In the genomic region with DNA sequence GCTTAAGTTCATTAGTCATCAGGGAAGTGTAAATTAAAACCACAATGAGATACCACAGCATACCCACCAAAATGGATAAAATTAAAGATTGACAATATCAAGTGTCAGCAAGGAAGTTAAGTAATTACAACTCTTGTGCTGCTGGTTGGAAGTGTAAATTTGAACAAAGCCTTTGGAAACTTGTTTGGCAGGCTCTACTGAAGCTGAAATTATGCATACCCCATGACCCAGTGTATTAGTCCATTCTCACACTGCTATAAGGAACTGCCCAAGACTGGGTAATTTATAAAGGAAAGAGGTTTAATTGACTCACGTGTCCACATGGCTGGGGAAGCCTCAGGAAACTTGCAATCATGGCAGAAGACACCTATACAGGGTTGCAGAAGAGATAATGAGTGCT, we compare ENCODE assay signal across 22 cellular contexts.
A peak's percentile ranks its signal among the peaks of the same experiment; 100 is the strongest.
DNase-seq lines count a peak whose midpoint lies in the region; ATAC-seq, FAIRE-seq and TF ChIP-seq lines count a peak whose summit lies in the region.
"Had no signal": no experiment of that assay in that cellular context is flagged by ENCODE, and none has a peak within 500 bp of the region (broad histone marks: within the 10 kb centered on the region; RNA-seq: fewer than 3 reads in every experiment).

No MANE protein-coding gene starts in this region.

- no peaks in the 10 kb centered on the region for H3K4me1 Mint-ChIP-seq in astrocyte (ENCODE audit: low read depth, unreplicated experiment)
- H3K4me1 Mint-ChIP-seq in H9, result peaks cover 3 to 4% of the 10 kb centered on the region in 2 experiments
- H3K4me1 Mint-ChIP-seq: CD14-positive monocyte; CD4-positive, alpha-beta memory T cell; CD4-positive, CD25-positive, alpha-beta regulatory T cell; CD8-positive, alpha-beta memory T cell had no signal

- H2BK5ac ChIP-seq in H9 (ENCODE audit: insufficient read length, low read length), result no peak overlapping the region

- H3K36me3 Mint-ChIP-seq in astrocyte (ENCODE audit: low read depth, unreplicated experiment) (no peaks in the 10 kb centered on the region), H9 (ENCODE audit: insufficient read depth in 1 of 3, low read depth in 3 of 3) (peaks cover 9 to 13% (median 11%) of the 10 kb centered on the region in 3 experiments)
- H3K36me3 Mint-ChIP-seq: CD14-positive monocyte; CD4-positive, alpha-beta memory T cell; CD4-positive, CD25-positive, alpha-beta regulatory T cell had no signal

- no peak overlapping the region for H3K4me3 ChIP-seq in astrocyte (ENCODE audit: insufficient read depth, low read depth, low read length)
- no peak overlapping the region for H3K4me3 ChIP-seq in epithelial cell of esophagus (ENCODE audit: low read length)
- H3K4me3 ChIP-seq: BLaER1 had no signal

- H3K14ac ChIP-seq in H9 (ENCODE audit: insufficient read depth, low read length), result no peak overlapping the region

- H3K79me2 ChIP-seq in astrocyte (ENCODE audit: insufficient read depth, low read length), result no peaks in the 10 kb centered on the region
- no peaks in the 10 kb centered on the region for H3K79me2 ChIP-seq in H9 (ENCODE audit: insufficient read depth, low read length)

- WGBS in H9 (ENCODE audit: extremely low coverage, insufficient read length, low lambda C conversion rate), result no CpG with 5 or more reads among the region's 1 CpG

- H3K27ac Mint-ChIP-seq in astrocyte (ENCODE audit: unreplicated experiment) (no peak overlapping the region), H9 (no peak overlapping the region)
- H3K27ac Mint-ChIP-seq: CD14-positive monocyte; CD4-positive, alpha-beta memory T cell; CD4-positive, CD25-positive, alpha-beta regulatory T cell; CD8-positive, alpha-beta memory T cell had no signal

- H2BK15ac ChIP-seq in H9 (ENCODE audit: low read depth, low read length), result no peak overlapping the region

- ATAC-seq in HG03565 (IDR thresholded peaks at IDR 0.05; ENCODE audit: unreplicated experiment), result no peak

- H3K9me3 Mint-ChIP-seq in astrocyte (ENCODE audit: unreplicated experiment) (peaks cover 12% of the 10 kb centered on the region), H9 (peaks cover 14 to 31% of the 10 kb centered on the region in 2 experiments)

- H4K20me1 ChIP-seq in astrocyte (ENCODE audit: insufficient read depth, low read length) (no peaks in the 10 kb centered on the region), H9 (ENCODE audit: control insufficient read depth, insufficient read depth, insufficient read length) (no peaks in the 10 kb centered on the region)
- H4K20me1 ChIP-seq: BLaER1 had no signal

- H3K79me1 ChIP-seq in H9 (ENCODE audit: insufficient read depth, low read depth, low read length, poor library complexity, severe bottlenecking), result no peaks in the 10 kb centered on the region

- H3K56ac ChIP-seq in H9 (ENCODE audit: insufficient read length, low read depth, low read length), result no peak overlapping the region

- peak; percentile 62 for FAIRE-seq in astrocyte (lab: Jason Lieb, UNC)
- FAIRE-seq: A204.1, D721Med, G401.6, GM12891, GM19239 had no signal

- H3K4me3 Mint-ChIP-seq in astrocyte (ENCODE audit: unreplicated experiment) (no peak overlapping the region), H9 (no peak overlapping the region)
- H3K4me3 Mint-ChIP-seq: CD14-positive monocyte; CD4-positive, alpha-beta memory T cell; CD4-positive, CD25-positive, alpha-beta regulatory T cell; CD8-positive, alpha-beta memory T cell had no signal

- no peaks in the 10 kb centered on the region for H3K27me3 Mint-ChIP-seq in astrocyte (ENCODE audit: low read depth, unreplicated experiment)
- no peaks in the 10 kb centered on the region; the same call in 1 of the 2 replicates for H3K27me3 Mint-ChIP-seq in H9 (ENCODE audit: low read depth)

- H2AK5ac ChIP-seq in H9 (ENCODE audit: insufficient read length, low read length), result no peak overlapping the region

- no peaks in the 10 kb centered on the region for H3K23me2 ChIP-seq in H9 (ENCODE audit: insufficient read length, low read depth, low read length, poor library complexity, severe bottlenecking)

- no peak overlapping the region for H3T11ph ChIP-seq in H9 (ENCODE audit: low read length)

- no peaks in the 10 kb centered on the region for H3K36me3 ChIP-seq in astrocyte (ENCODE audit: insufficient read depth, low read length)
- H3K36me3 ChIP-seq: BE2C, BLaER1 had no signal

- H2AFZ ChIP-seq in astrocyte (ENCODE audit: low read depth, low read length) (no peak overlapping the region), H9 (ENCODE audit: low read length) (no peak overlapping the region)

- no peak overlapping the region for H4K91ac ChIP-seq in H9 (ENCODE audit: insufficient read length, low read depth, low read length)

- no peak for DNase-seq in astrocyte (ENCODE audit: low read depth)
- peak; percentile 68 for DNase-seq in epithelial cell of esophagus (ENCODE audit: low read depth)
- DNase-seq in D341Med (ENCODE audit: low spot score), result no peak
- no peak for DNase-seq in H9
- DNase-seq: 8988T; ACHN; BE2C; C1 segment of cervical spinal cord; CD4-positive, alpha-beta memory T cell; CD4-positive, CD25-positive, alpha-beta regulatory T cell; CD8-positive, alpha-beta memory T cell; COR-L47; DMS79 treated with DMSO at 0.1 percent for 48 hours; GF-D8 had no signal

- H3K18ac ChIP-seq in H9 (ENCODE audit: insufficient read length, low read depth, low read length), result no peak overlapping the region

- H3K9ac ChIP-seq in astrocyte (ENCODE audit: low read length) (no peak overlapping the region), H9 (ENCODE audit: extremely low read depth, insufficient read length, low read length) (no peak overlapping the region)
- H3K9ac ChIP-seq: BLaER1 had no signal

- H3K9me3 ChIP-seq in astrocyte (ENCODE audit: insufficient read depth, low read depth, low read length) (no peaks in the 10 kb centered on the region), H9 (ENCODE audit: control insufficient read depth, low read depth, low read length) (peaks cover 8% of the 10 kb centered on the region)
- H3K9me3 ChIP-seq: BE2C had no signal

- no peak overlapping the region for H2BK120ac ChIP-seq in H9 (ENCODE audit: low read depth, low read length, poor library complexity, severe bottlenecking)

- H3K4ac ChIP-seq in H9 (ENCODE audit: low read depth, low read length), result no peak overlapping the region

- H2BK20ac ChIP-seq in H9 (ENCODE audit: low read depth, low read length, poor library complexity, severe bottlenecking), result no peak overlapping the region

- H3K4me2 ChIP-seq in astrocyte (ENCODE audit: low read length) (no peak overlapping the region), H9 (ENCODE audit: insufficient read depth, insufficient read length, low read length) (no peak overlapping the region)
- H3K4me2 ChIP-seq: BLaER1 had no signal

- no peak overlapping the region for H3K27ac ChIP-seq in astrocyte (ENCODE audit: low read depth, low read length)
- H3K27ac ChIP-seq in H9 (ENCODE audit: insufficient read length, low read depth, low read length), result no peak overlapping the region
- H3K27ac ChIP-seq: BLaER1 had no signal

- no peak overlapping the region for H2BK12ac ChIP-seq in H9 (ENCODE audit: insufficient read length, low read depth, low read length)

- H3K27me3 ChIP-seq in astrocyte (ENCODE audit: insufficient read depth, low read length) (no peaks in the 10 kb centered on the region), H9 (ENCODE audit: insufficient read depth, low read length) (no peaks in the 10 kb centered on the region)
- H3K27me3 ChIP-seq: BE2C, BLaER1 had no signal

- H3K4me1 ChIP-seq in astrocyte (ENCODE audit: insufficient read depth, low read length) (no peaks in the 10 kb centered on the region), H9 (ENCODE audit: insufficient read depth, low read length) (no peaks in the 10 kb centered on the region; the same call in 1 of the 2 replicates)
- H3K4me1 ChIP-seq: BE2C, BLaER1 had no signal

- no peak overlapping the region for H4K8ac ChIP-seq in H9 (replicated peaks; ENCODE audit: insufficient read length, low read depth, low read length)

- H4K5ac ChIP-seq in H9 (ENCODE audit: insufficient read length, low read depth, low read length), result no peak overlapping the region

- no peak overlapping the region for H3K23ac ChIP-seq in H9 (ENCODE audit: insufficient read length, low read depth, low read length)

- TF ChIP-seq CTCF in astrocyte (IDR thresholded peaks at IDR 0.05; ENCODE audit: insufficient read depth, low read depth, low read length), result no peak
- TF ChIP-seq CTCF in epithelial cell of esophagus (IDR thresholded peaks at IDR 0.05; ENCODE audit: insufficient read depth, low read depth, low read length, missing control alignments), result no peak
- no peak for TF ChIP-seq CTCF in H9 (conservative IDR thresholded peaks at IDR 0.05)
